In the genomic region with DNA sequence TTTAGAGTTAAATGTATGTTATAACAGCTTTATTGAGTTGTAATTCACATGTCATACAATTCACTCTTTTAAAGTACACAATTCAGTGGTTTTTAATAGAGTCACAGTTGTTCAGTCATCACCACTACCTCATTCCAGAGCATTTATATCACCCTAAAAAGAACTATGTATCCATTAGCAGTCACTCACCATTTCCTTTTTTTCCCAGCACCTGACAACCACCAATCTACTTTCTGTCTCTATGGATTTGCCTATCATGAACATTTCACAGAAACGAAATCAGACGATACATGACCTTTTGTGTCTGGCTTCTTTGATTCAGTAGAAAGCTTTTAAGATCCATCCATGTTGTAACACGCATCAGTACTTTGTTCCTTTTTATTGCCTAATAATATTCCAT, we compare ENCODE assay signal across 15 cellular contexts. TPM values are rescaled to one million over a fixed set of nuclear protein-coding genes. Genes with fewer than 3 reads are reported as not detected.
DNase-seq lines count a peak whose midpoint lies in the region; TF ChIP-seq lines count a peak whose summit lies in the region.
"Had no signal": no experiment of that assay in that cellular context is flagged by ENCODE, and none has a peak within 500 bp of the region (broad histone marks: within the 10 kb centered on the region; RNA-seq: fewer than 3 reads in every experiment).

No MANE protein-coding gene starts in this region.

- no peaks in the 10 kb centered on the region for H3K27me3 Mint-ChIP-seq in chondrocyte (ENCODE audit: low read depth)

- no peak overlapping the region for H3K4me3 Mint-ChIP-seq in chondrocyte (ENCODE audit: unreplicated experiment)
- H3K4me3 Mint-ChIP-seq: GM23338 had no signal

- H3K27ac Mint-ChIP-seq in chondrocyte (ENCODE audit: unreplicated experiment) = peak overlapping the region; percentile 3
- H3K27ac Mint-ChIP-seq: GM23338 had no signal

- no peak for TF ChIP-seq CTCF in chondrocyte (IDR thresholded peaks at IDR 0.05)

- peaks cover 26% of the 10 kb centered on the region for H3K4me1 Mint-ChIP-seq in chondrocyte (ENCODE audit: low read depth)

- no peaks in the 10 kb centered on the region for H3K9me3 Mint-ChIP-seq in chondrocyte (ENCODE audit: low read depth)

- H3K36me3 Mint-ChIP-seq in chondrocyte (ENCODE audit: low read depth) = no peaks in the 10 kb centered on the region

- DNase-seq in EH (ENCODE audit: low read depth) = peak; percentile 49
- DNase-seq in NCI-H226 = peak; percentile 37
- DNase-seq in chondrocyte (ENCODE audit: low spot score) = no peak
- DNase-seq in kidney tubule cell (ENCODE audit: low spot score) = peak; percentile 88
- DNase-seq in NCI-H2029 (lab: John Stamatoyannopoulos, UW) = no peak
- DNase-seq in dermis blood vessel endothelial cell = no peak
- no peak for DNase-seq in T-helper 1 cell
- no peak for DNase-seq in activated CD4-positive, alpha-beta T cell treated with anti-CD3 and anti-CD28 coated beads, Interleukin-2, amount 50 U/mL, for 4 hours
- DNase-seq: C1 segment of cervical spinal cord, NCI-H1048, NCI-H446 treated with DMSO at 0.1 percent for 48 hours, NCI-H774, PC-9, Right ventricle myocardium superior had no signal

RNA-seq across cellular contexts. Expression of gene FRAS1, which starts 52.9 kb away (rescaled TPM):
- total RNA-seq in chondrocyte (6.8 to 18.9 TPM (median 18.0 TPM) in 3 replicates), dermis blood vessel endothelial cell (0.85 and 1.7 TPM in 2 replicates)

Comparison
In these comparisons a context has a peak if more than half of its experiments do, and no peak if none do; other contexts are left out.
1. DNase-seq: peak in EH (single experiment), NCI-H226 (single experiment) and kidney tubule cell (single experiment); none in chondrocyte (single experiment), NCI-H2029 (single experiment), dermis blood vessel endothelial cell (single experiment), T-helper 1 cell (0 of 5) and activated CD4-positive, alpha-beta T cell treated with anti-CD3 and anti-CD28 coated beads, Interleukin-2, amount 50 U/mL, for 4 hours (0 of 2).